Comparison of ENCODE assay signal across 19 cellular contexts in the genomic region with DNA sequence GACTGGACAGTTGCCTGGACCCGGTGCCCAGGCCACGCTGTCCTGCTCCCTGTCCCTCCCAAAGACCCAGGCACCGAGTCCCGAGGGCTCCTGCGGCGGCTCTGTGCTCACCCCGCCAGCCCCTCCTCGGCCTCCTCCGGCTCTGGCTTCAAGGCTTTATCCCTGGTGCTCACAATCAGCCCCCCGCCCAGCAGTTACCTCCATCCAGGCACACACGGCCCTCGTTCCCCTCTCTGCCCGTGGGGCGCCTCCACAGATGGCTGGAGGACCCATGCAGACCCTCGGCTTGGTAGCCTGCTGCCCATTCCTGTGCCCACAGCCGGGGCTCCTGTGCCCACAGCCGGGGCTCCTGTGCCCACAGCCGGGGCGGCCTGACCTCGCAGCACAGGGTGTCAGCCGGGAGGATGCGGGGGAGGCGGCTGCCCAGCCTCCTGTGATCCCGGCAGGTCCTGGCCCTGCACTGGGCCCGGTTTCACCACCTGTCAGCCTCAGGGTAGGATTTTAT. TPM values are rescaled to one million over a fixed set of nuclear protein-coding genes. Genes with fewer than 3 reads are reported as not detected.
A peak's percentile ranks its signal among the peaks of the same experiment; 100 is the strongest.
DNase-seq lines count a peak whose midpoint lies in the region; ATAC-seq and TF ChIP-seq lines count a peak whose summit lies in the region.
"Had no signal": no experiment of that assay in that cellular context is flagged by ENCODE, and none has a peak within 500 bp of the region (broad histone marks: within the 10 kb centered on the region; RNA-seq: fewer than 3 reads in every experiment).

No MANE protein-coding gene starts in this region.

- ATAC-seq in left ventricle myocardium superior (no peak), Right ventricle myocardium superior (ENCODE audit: poor library complexity) (no peak), Panc1 (0 out of 2 replicates have a peak, but pooled peaks have one; percentile 28), HG03039 (IDR thresholded peaks at IDR 0.05; ENCODE audit: unreplicated experiment) (no peak)
- ATAC-seq: A549 had no signal

- no peaks in the 10 kb centered on the region for H3K36me3 Mint-ChIP-seq in activated CD4-positive, alpha-beta T cell treated with anti-CD3 and anti-CD28 coated beads, Interleukin-2, amount 10 ng/mL, durations not matched to agents 24 days and 14 days (ENCODE audit: low read depth)
- H3K36me3 Mint-ChIP-seq: CD8-positive, alpha-beta memory T cell had no signal

- peak; percentile 30 for DNase-seq in left ventricle myocardium superior
- no peak for DNase-seq in Right ventricle myocardium superior
- no peak for DNase-seq in Panc1 (ENCODE audit: low read depth, low spot score)
- DNase-seq in left kidney (ENCODE audit: low read depth, low spot score), result peak; percentile 70
- DNase-seq in spleen, result peak; percentile 67
- DNase-seq in activated CD4-positive, alpha-beta T cell treated with anti-CD3 and anti-CD28 coated beads, Interleukin-2, amount 10 ng/mL, durations not matched to agents 24 days and 14 days, result no peak
- DNase-seq in stimulated activated naive CD4-positive, alpha-beta T cell (lab: John Stamatoyannopoulos, UW), result no peak
- DNase-seq: CD8-positive, alpha-beta memory T cell; DMS79 treated with DMSO at 0.1 percent for 48 hours; HFFc6; Kasumi-1; MG63; NCI-H1048; NCI-H1436; NCI-H1930; NCI-H345; SHP77 treated with DMSO at 0.1 percent for 48 hours had no signal

- no peak for TF ChIP-seq POLR2A in spleen (IDR thresholded peaks at IDR 0.05)

- 87 to 93% (median 89%) methylated on average over 21 to 25 of the region's 25 CpGs for WGBS in spleen, 5 donors

- intact Hi-C loops in left ventricle myocardium superior (cut with micrococcal nuclease), result no loop called here
- intact Hi-C loops in Right ventricle myocardium superior (cut with DNase I), result loop anchor here (10.0 kb wide), 1 partner anchor 48 kb away; no protein-coding TSS in a partner anchor
- intact Hi-C loops in Panc1 (cut with micrococcal nuclease; ENCODE audit: unreplicated experiment), result no loop called here
- intact Hi-C loops in spleen (cut with DNase I; ENCODE audit: low total_unique reads), result no loop called here
- intact Hi-C loops in activated CD4-positive, alpha-beta T cell treated with anti-CD3 and anti-CD28 coated beads, Interleukin-2, amount 10 ng/mL, durations not matched to agents 24 days and 14 days (cut with micrococcal nuclease), result no loop called here

- H3K4me3 Mint-ChIP-seq in activated CD4-positive, alpha-beta T cell treated with anti-CD3 and anti-CD28 coated beads, Interleukin-2, amount 10 ng/mL, durations not matched to agents 24 days and 14 days, result no peak overlapping the region
- H3K4me3 Mint-ChIP-seq: CD8-positive, alpha-beta memory T cell; HFFc6 had no signal

- H3K4me3 ChIP-seq in Panc1 (ENCODE audit: low read depth in 2 of 2, low read length in 2 of 2) (no peak overlapping the region), spleen (no peak overlapping the region)
- H3K4me3 ChIP-seq: A549, MG63 had no signal

- H3K27me3 Mint-ChIP-seq in activated CD4-positive, alpha-beta T cell treated with anti-CD3 and anti-CD28 coated beads, Interleukin-2, amount 10 ng/mL, durations not matched to agents 24 days and 14 days, result peaks cover 28% of the 10 kb centered on the region

- H3K36me3 ChIP-seq in Panc1 (ENCODE audit: control insufficient read depth, insufficient read depth, low read length) (no peaks in the 10 kb centered on the region), spleen (no peaks in the 10 kb centered on the region)
- H3K36me3 ChIP-seq: MG63 had no signal

- in situ Hi-C loops in Panc1 (cut with HindIII; ENCODE audit: low pct_unique_long_range_greater_than_20kb, low sequenced_read_pairs), result no loop called here

- H3K27ac ChIP-seq in Panc1 (ENCODE audit: low read length), result no peak overlapping the region
- no peak overlapping the region for H3K27ac ChIP-seq in spleen

- no peak for TF ChIP-seq CTCF in Panc1 (IDR thresholded peaks at IDR 0.05)
- TF ChIP-seq CTCF in spleen (IDR thresholded peaks at IDR 0.05 in 8 of 11, conservative IDR thresholded peaks at IDR 0.05 in 3 of 11), result no peak

- CTCF ChIA-PET in Panc1 (lab: Charles Lee), result no interaction called here

- no peaks in the 10 kb centered on the region for H3K9me3 Mint-ChIP-seq in activated CD4-positive, alpha-beta T cell treated with anti-CD3 and anti-CD28 coated beads, Interleukin-2, amount 10 ng/mL, durations not matched to agents 24 days and 14 days
- H3K9me3 Mint-ChIP-seq: CD8-positive, alpha-beta memory T cell; HFFc6 had no signal

- H3K27me3 ChIP-seq in Panc1 (ENCODE audit: control insufficient read depth, insufficient read depth, low read length) (no peaks in the 10 kb centered on the region), spleen (replicated peaks in 1 of 7) (peaks cover 0 to 28% (median 0%) of the 10 kb centered on the region in 7 donors)

- H3K4me1 ChIP-seq in Panc1 (ENCODE audit: control insufficient read depth, insufficient read depth, low read length) (peaks cover 16% of the 10 kb centered on the region), spleen (peaks cover 8 to 55% (median 39%) of the 10 kb centered on the region in 6 donors)
- H3K4me1 ChIP-seq: A549 had no signal

- H3K9me3 ChIP-seq in Panc1 (ENCODE audit: control insufficient read depth, insufficient read depth, low read depth, low read length) (no peaks in the 10 kb centered on the region), spleen (no peaks in the 10 kb centered on the region)
- H3K9me3 ChIP-seq: A549, MG63 had no signal

- no peak overlapping the region for H3K27ac Mint-ChIP-seq in activated CD4-positive, alpha-beta T cell treated with anti-CD3 and anti-CD28 coated beads, Interleukin-2, amount 10 ng/mL, durations not matched to agents 24 days and 14 days
- H3K27ac Mint-ChIP-seq: HFFc6 had no signal

- POLR2A ChIA-PET in Panc1 (lab: Charles Lee), result no interaction called here

- H3K4me1 Mint-ChIP-seq in activated CD4-positive, alpha-beta T cell treated with anti-CD3 and anti-CD28 coated beads, Interleukin-2, amount 10 ng/mL, durations not matched to agents 24 days and 14 days, result peaks cover 2% of the 10 kb centered on the region

- no TSS peak for BruUV-seq in Panc1 (replicated peaks; lab: Mats Ljungman, UMichigan)

RNA-seq across cellular contexts. Expression of gene COL18A1, which starts 52.3 kb away (rescaled TPM):
- total RNA-seq in left ventricle myocardium superior, result 52.4 TPM
- total RNA-seq in Right ventricle myocardium superior, result 44.2 TPM
- 676 TPM for total RNA-seq in Panc1 (2021; ENCODE audit: unreplicated experiment)
- polyA plus RNA-seq in Panc1 (2012; ENCODE audit: insufficient read length), result 1,186 TPM
- 100 to 1,000 TPM in 3 of 7 donors, 10 to 100 TPM in 4; 71.8 to 208 (median 99.6) TPM for total RNA-seq in spleen
- 10 to 100 TPM; 35.0 to 66.9 (median 60.0) TPM for polyA plus RNA-seq in spleen
- total RNA-seq in activated CD4-positive, alpha-beta T cell treated with anti-CD3 and anti-CD28 coated beads, Interleukin-2, amount 10 ng/mL, durations not matched to agents 24 days and 14 days, result 3.1 and 3.2 TPM in 2 replicates

Comparison
In these comparisons a context has a peak if more than half of its experiments do, and no peak if none do; other contexts are left out.
1. DNase-seq: peak in left ventricle myocardium superior (single experiment), left kidney (single experiment) and spleen (single experiment); none in Right ventricle myocardium superior (single experiment), Panc1 (single experiment), activated CD4-positive, alpha-beta T cell treated with anti-CD3 and anti-CD28 coated beads, Interleukin-2, amount 10 ng/mL, durations not matched to agents 24 days and 14 days (single experiment) and stimulated activated naive CD4-positive, alpha-beta T cell (0 of 6).
2. RNA of gene COL18A1, which starts 52.3 kb away (total RNA-seq): 676 TPM in Panc1 (single experiment), 71.8 to 208 TPM in spleen, 52.4 TPM in left ventricle myocardium superior (single experiment) and 44.2 TPM in Right ventricle myocardium superior (single experiment); 3.1 to 3.2 TPM in activated CD4-positive, alpha-beta T cell treated with anti-CD3 and anti-CD28 coated beads, Interleukin-2, amount 10 ng/mL, durations not matched to agents 24 days and 14 days; every median in the first group is over 10 times any median in the second.